8 cellular contexts compared by ENCODE assay signal in the genomic region with DNA sequence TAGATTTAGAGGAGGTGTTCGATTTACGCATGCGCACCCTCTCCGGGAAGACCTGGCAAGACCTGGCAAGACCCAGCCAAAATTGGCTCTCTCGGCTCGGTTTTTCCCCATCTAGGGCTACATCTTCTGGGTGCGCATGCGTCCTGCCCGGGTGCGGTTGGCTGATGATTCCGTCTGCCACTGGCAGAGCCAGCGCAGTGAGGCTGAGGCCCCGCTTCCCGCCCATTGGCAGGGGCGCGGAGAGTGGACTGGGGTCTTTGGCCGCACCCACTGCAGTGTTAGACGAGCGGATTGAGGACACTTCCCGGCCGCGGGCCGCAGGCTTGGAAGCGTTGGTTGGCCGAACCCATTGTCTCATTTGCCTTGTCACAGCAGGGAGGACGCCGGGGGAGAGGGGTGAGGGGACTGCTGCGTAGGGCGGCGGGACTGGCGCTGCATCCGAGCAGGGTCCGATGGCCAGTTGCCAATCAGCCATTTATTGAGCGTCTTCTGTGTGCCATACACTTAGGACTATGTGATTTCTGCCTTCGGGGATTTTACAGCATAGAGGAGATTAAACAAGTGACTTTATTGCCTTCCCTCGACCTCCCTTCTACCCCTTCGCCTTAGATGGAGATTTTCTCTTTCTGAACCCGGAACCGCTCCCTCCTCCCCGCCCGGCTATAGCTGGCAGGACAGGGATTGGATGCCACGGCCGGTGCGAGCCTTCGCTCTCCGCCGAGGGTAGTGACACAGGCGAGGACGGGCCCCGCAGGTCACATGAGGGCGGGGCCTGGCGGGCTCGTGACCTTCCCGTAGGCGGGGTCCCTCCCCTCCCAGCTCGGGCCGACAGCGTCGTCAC. TPM values are rescaled to one million over a fixed set of nuclear protein-coding genes. Genes with fewer than 3 reads are reported as not detected.
A peak's percentile ranks its signal among the peaks of the same experiment; 100 is the strongest.
DNase-seq lines count a peak whose midpoint lies in the region; ATAC-seq and TF ChIP-seq lines count a peak whose summit lies in the region.

No MANE protein-coding gene starts in this region.

- peak overlapping the region; percentile 63 for H3K4me3 ChIP-seq in PC-3 (ENCODE audit: low read length)

- TF ChIP-seq CTCF in PC-3 (conservative IDR thresholded peaks at IDR 0.05; ENCODE audit: low read depth, low read length), result no peak

- peak overlapping the region; percentile 87 for H3K27ac ChIP-seq in PC-3 (ENCODE audit: low read length)

- no peaks in the 10 kb centered on the region for H3K27me3 ChIP-seq in PC-3 (ENCODE audit: low read length)

- CTCF ChIA-PET in PC-3 (lab: Charles Lee), result interaction anchor here (0.5 to 1.4 kb wide), 8 partner anchors 11 to 922 kb away, joined by 3 to 21 read pairs (median 4); partner anchors contain the start of gene MEF2D

- H3K4me2 ChIP-seq in PC-3 (ENCODE audit: low read length), result peak overlapping the region; percentile 86

- H3K9me3 ChIP-seq in PC-3 (ENCODE audit: low read length), result no peaks in the 10 kb centered on the region

- POLR2A ChIA-PET in PC-3 (lab: Charles Lee; ENCODE audit: unreplicated experiment), result interaction anchor here (0.6 to 1.3 kb wide), 9 partner anchors 19 to 185 kb away, joined by 3 to 16 read pairs (median 4); partner anchors contain the start of gene MEF2D

- H3F3A ChIP-seq in PC-3 (ENCODE audit: low read length, unreplicated experiment), result no peaks in the 10 kb centered on the region

- H3K36me3 ChIP-seq in PC-3 (ENCODE audit: low read depth, low read length), result no peaks in the 10 kb centered on the region

- H3K36me3 Mint-ChIP-seq in activated T-cell treated with anti-CD3 and anti-CD28 coated beads, Interleukin-2, amount 50 U/mL, for 24 hours (ENCODE audit: low read depth), result no peaks in the 10 kb centered on the region

- H3K4me3 Mint-ChIP-seq in activated T-cell treated with anti-CD3 and anti-CD28 coated beads, Interleukin-2, amount 50 U/mL, for 24 hours, result peak overlapping the region; percentile 82

- H3K9me2 ChIP-seq in PC-3 (replicated peaks; ENCODE audit: low read length), result no peaks in the 10 kb centered on the region

- peak overlapping the region; percentile 98 for H3K27ac Mint-ChIP-seq in activated T-cell treated with anti-CD3 and anti-CD28 coated beads, Interleukin-2, amount 50 U/mL, for 24 hours

- no peaks in the 10 kb centered on the region for H3K9me3 Mint-ChIP-seq in activated T-cell treated with anti-CD3 and anti-CD28 coated beads, Interleukin-2, amount 50 U/mL, for 24 hours

- H3K27me3 Mint-ChIP-seq in activated T-cell treated with anti-CD3 and anti-CD28 coated beads, Interleukin-2, amount 50 U/mL, for 24 hours, result no peaks in the 10 kb centered on the region

- peak; percentile 96 for TF ChIP-seq POLR2A in erythroblast (IDR thresholded peaks at IDR 0.05; ENCODE audit: low read length)

- intact Hi-C loops in PC-3 (cut with micrococcal nuclease), result loop anchor here (1.0 kb wide), 5 partner anchors 14 to 152 kb away; partner anchors contain the start of gene MEF2D

- H3K4me1 ChIP-seq in PC-3 (ENCODE audit: insufficient read depth, low read length), result peaks cover 19% of the 10 kb centered on the region

- H3K79me2 ChIP-seq in PC-3 (ENCODE audit: low read length), result no peaks in the 10 kb centered on the region

- H3K4me1 Mint-ChIP-seq in activated T-cell treated with anti-CD3 and anti-CD28 coated beads, Interleukin-2, amount 50 U/mL, for 24 hours (ENCODE audit: low read depth), result peaks cover 30% of the 10 kb centered on the region

- in situ Hi-C loops in KBM-7 (cut with MboI; ENCODE audit: low pct_unique_long_range_greater_than_20kb, low sequenced_read_pairs), result no loop called here

- BruUV-seq in PC-3 (replicated peaks; lab: Mats Ljungman, UMichigan), result TSS peak; percentile 98

- H2AFZ ChIP-seq in PC-3 (ENCODE audit: low read length), result peak overlapping the region; percentile 87

- peak; percentile 66 for ATAC-seq in GM21717 (IDR thresholded peaks at IDR 0.05; ENCODE audit: unreplicated experiment)
- ATAC-seq in PC-3, result peak; percentile 86

- DNase-seq in DMS53 (lab: John Stamatoyannopoulos, UW) (peak; percentile 100), KBM-7 (peak; percentile 96), PC-3 (peak; percentile 100), erythroblast (lab: John Stamatoyannopoulos, UW) (peak; percentile 95 to 98), mucosa of gallbladder (ENCODE audit: low spot score) (peak; percentile 99)
- DNase-seq in activated T-cell treated with anti-CD3 and anti-CD28 coated beads, Interleukin-2, amount 50 U/mL, for 24 hours, result peak; percentile 95
- DNase-seq in stimulated activated CD8-positive, alpha-beta memory T cell treated with anti-CD3 and anti-CD28 coated beads, Interleukin-4, amount 100 ng/mL, for 24 hours (ENCODE audit: low read depth), result peak; percentile 93

- H4K20me1 ChIP-seq in PC-3 (ENCODE audit: low read length), result no peaks in the 10 kb centered on the region

- H3K9ac ChIP-seq in PC-3 (ENCODE audit: low read length), result peak overlapping the region; percentile 73

RNA-seq across cellular contexts. Expression of gene MEF2D, which starts 43.7 kb away (rescaled TPM):
- total RNA-seq in PC-3 (2014; rRNA removed) (17.3 and 27.4 TPM in 2 replicates), mucosa of gallbladder (57.8 TPM)

Comparison
In these comparisons a context has a peak if more than half of its experiments do, and no peak if none do; other contexts are left out.
1. Peak in every context shown above with its lines: DNase-seq, ATAC-seq, H3K4me3 ChIP-seq and H3K27ac ChIP-seq.